ENCODE assay signal across 13 cellular contexts in the genomic region with DNA sequence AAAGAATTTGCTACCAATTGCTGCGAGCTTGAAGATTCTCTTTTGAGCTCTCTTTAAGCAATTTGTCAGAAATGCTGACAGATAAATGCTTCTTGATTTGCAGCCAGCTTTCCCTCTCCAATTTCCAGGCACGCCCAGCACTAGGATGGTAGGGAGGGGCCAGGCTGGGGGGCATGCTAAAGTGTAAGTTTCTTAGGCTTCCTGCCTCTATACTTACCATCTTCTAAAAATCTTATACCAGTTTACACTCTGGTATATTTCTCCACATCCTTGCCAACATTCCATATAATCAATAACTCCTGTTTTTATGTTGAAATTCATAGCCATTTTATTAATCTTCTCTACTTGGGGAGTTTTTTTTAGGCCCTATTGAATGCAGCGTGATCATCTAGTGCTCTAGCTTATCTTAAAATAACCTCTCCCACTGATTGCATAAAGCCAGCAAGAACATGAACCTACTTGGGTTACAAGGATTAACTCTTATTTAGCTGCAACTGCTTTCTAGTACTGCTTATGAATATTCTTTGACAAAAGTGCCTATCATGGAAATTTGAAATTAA. TPM values are rescaled to one million over a fixed set of nuclear protein-coding genes. Genes with fewer than 3 reads are reported as not detected.
DNase-seq lines count a peak whose midpoint lies in the region; TF ChIP-seq lines count a peak whose summit lies in the region.
"Had no signal": no experiment of that assay in that cellular context is flagged by ENCODE, and none has a peak within 500 bp of the region (broad histone marks: within the 10 kb centered on the region; RNA-seq: fewer than 3 reads in every experiment).

No MANE protein-coding gene starts in this region.

- H3K4me1 ChIP-seq in osteoblast (ENCODE audit: insufficient read depth, low read length): peaks cover 4% of the 10 kb centered on the region
- no peaks in the 10 kb centered on the region for H3K4me1 ChIP-seq in CD4-positive, alpha-beta memory T cell (ENCODE audit: insufficient read depth, low read length)

- H3K27me3 ChIP-seq in osteoblast (ENCODE audit: insufficient read depth, low read length): no peaks in the 10 kb centered on the region
- H3K27me3 ChIP-seq in CD4-positive, alpha-beta memory T cell (ENCODE audit: insufficient read depth, low read length): no peaks in the 10 kb centered on the region
- H3K27me3 ChIP-seq: neutrophil had no signal

- no peak overlapping the region for H3K4me3 Mint-ChIP-seq in CD4-positive, alpha-beta memory T cell
- no peak overlapping the region for H3K4me3 Mint-ChIP-seq in CD14-positive monocyte
- H3K4me3 Mint-ChIP-seq: WTC11 had no signal

- H3K4me2 ChIP-seq in osteoblast (ENCODE audit: insufficient read depth, low read length): no peak overlapping the region

- no peak overlapping the region for H3K27ac ChIP-seq in osteoblast (ENCODE audit: low read depth, low read length)
- H3K27ac ChIP-seq in CD4-positive, alpha-beta memory T cell (ENCODE audit: low read depth, low read length): no peak overlapping the region
- H3K27ac ChIP-seq: neutrophil had no signal

- intact Hi-C loops in CD4-positive, alpha-beta memory T cell (cut with micrococcal nuclease): no loop called here
- intact Hi-C loops in CD14-positive monocyte (cut with micrococcal nuclease): no loop called here

- peaks cover 0 to 1% of the 10 kb centered on the region in 2 donors for H3K36me3 Mint-ChIP-seq in CD4-positive, alpha-beta memory T cell
- H3K36me3 Mint-ChIP-seq in CD14-positive monocyte: peaks cover 2 to 6% of the 10 kb centered on the region in 2 donors
- H3K36me3 Mint-ChIP-seq: WTC11 had no signal

- no peaks in the 10 kb centered on the region for H3K9me3 ChIP-seq in osteoblast (ENCODE audit: low read depth, low read length)
- H3K9me3 ChIP-seq in CD4-positive, alpha-beta memory T cell (ENCODE audit: control insufficient read depth in 1 of 2, low read length in 2 of 2): no peaks in the 10 kb centered on the region
- H3K9me3 ChIP-seq: neutrophil had no signal

- TF ChIP-seq CTCF in osteoblast (IDR thresholded peaks at IDR 0.05; ENCODE audit: extremely low read depth, low read depth, low read length) (no peak), CD14-positive monocyte (IDR thresholded peaks at IDR 0.05) (no peak)

- H3K9me3 Mint-ChIP-seq in CD4-positive, alpha-beta memory T cell: no peaks in the 10 kb centered on the region
- peaks cover 0 to 1% (median 0%) of the 10 kb centered on the region in 7 donors for H3K9me3 Mint-ChIP-seq in CD14-positive monocyte
- H3K9me3 Mint-ChIP-seq: WTC11 had no signal

- POLR2A ChIA-PET in CD4-positive, alpha-beta memory T cell (lab: Charles Lee; ENCODE audit: partially characterized antibody): no interaction called here

- H4K20me1 ChIP-seq in osteoblast (ENCODE audit: insufficient read depth, low read length): peaks cover 8% of the 10 kb centered on the region

- no peaks in the 10 kb centered on the region for H3K27me3 Mint-ChIP-seq in CD4-positive, alpha-beta memory T cell
- H3K27me3 Mint-ChIP-seq in CD14-positive monocyte (ENCODE audit: low read depth in 3 of 3): peaks cover 0 to 2% (median 1%) of the 10 kb centered on the region in 3 donors

- no peak overlapping the region for H2AFZ ChIP-seq in osteoblast (ENCODE audit: low read length)

- peaks cover 7% of the 10 kb centered on the region for H3K79me2 ChIP-seq in osteoblast (ENCODE audit: insufficient read depth, low read length)

- no peak overlapping the region for H3K4me3 ChIP-seq in osteoblast (ENCODE audit: insufficient read depth, low read length)
- H3K4me3 ChIP-seq in CD4-positive, alpha-beta memory T cell (ENCODE audit: low read length in 2 of 2): no peak overlapping the region

- H3K4me1 Mint-ChIP-seq in CD4-positive, alpha-beta memory T cell: peaks cover 0 to 3% (median 0%) of the 10 kb centered on the region in 4 donors
- no peaks in the 10 kb centered on the region for H3K4me1 Mint-ChIP-seq in CD14-positive monocyte

- no peaks in the 10 kb centered on the region for H3K36me3 ChIP-seq in osteoblast (ENCODE audit: insufficient read depth, low read length)
- H3K36me3 ChIP-seq in CD4-positive, alpha-beta memory T cell (ENCODE audit: insufficient read depth, low read length): no peaks in the 10 kb centered on the region
- H3K36me3 ChIP-seq: neutrophil had no signal

- H3K27ac Mint-ChIP-seq in CD4-positive, alpha-beta memory T cell: no peak overlapping the region
- no peak overlapping the region for H3K27ac Mint-ChIP-seq in CD14-positive monocyte
- H3K27ac Mint-ChIP-seq: WTC11 had no signal

- CTCF ChIA-PET in CD4-positive, alpha-beta memory T cell (lab: Charles Lee; ENCODE audit: partially characterized antibody): no interaction called here

- peak; percentile 29 for DNase-seq in DMS53 treated with DMSO at 0.1 percent for 48 hours (lab: John Stamatoyannopoulos, UW; ENCODE audit: unreplicated experiment)
- DNase-seq in NCI-H226: peak; percentile 61
- peak; percentile 49 for DNase-seq in fibroblast of peridontal ligament (ENCODE audit: extremely low read depth)
- peak; percentile 19 for DNase-seq in osteoblast (ENCODE audit: insufficient read length, low spot score, missing footprints)
- no peak for DNase-seq in cerebellar cortex (ENCODE audit: low spot score)
- DNase-seq in CD4-positive, alpha-beta memory T cell: no peak
- no peak for DNase-seq in NCI-H187 (lab: John Stamatoyannopoulos, UW)
- no peak for DNase-seq in CD14-positive monocyte (ENCODE audit: low spot score)
- DNase-seq: NCI-H526 had no signal

RNA-seq across cellular contexts. Expression of gene ACSF2, which starts 17.6 kb away (rescaled TPM):
- 60.1 and 63.0 TPM in 2 replicates for total RNA-seq in osteoblast
- 10 to 100 TPM; 20.8 to 24.8 TPM for total RNA-seq in CD4-positive, alpha-beta memory T cell
- 1 to 10 TPM; 1.7 to 2.4 TPM for polyA plus RNA-seq in CD4-positive, alpha-beta memory T cell
- polyA plus RNA-seq in CD14-positive monocyte: 1 to 10 TPM; 2.8 to 5.5 TPM

RNA-seq across cellular contexts. Expression of gene CHAD, which starts 25.1 kb away (rescaled TPM):
- not detected in 2 replicates for total RNA-seq in osteoblast
- total RNA-seq in CD4-positive, alpha-beta memory T cell: not detected
- under 1 TPM in 1 of 2 donors, not detected in 1; 0.64 TPM for polyA plus RNA-seq in CD4-positive, alpha-beta memory T cell
- polyA plus RNA-seq in CD14-positive monocyte: not detected
- total RNA-seq: SK-MEL-5 had no signal
- polyA plus RNA-seq: BJ had no signal

RNA-seq across cellular contexts. Expression of gene RSAD1, which starts 35.1 kb away (rescaled TPM):
- 23.9 and 26.5 TPM in 2 replicates for total RNA-seq in osteoblast
- 10 to 100 TPM; 81.1 to 86.0 TPM for total RNA-seq in CD4-positive, alpha-beta memory T cell
- polyA plus RNA-seq in CD4-positive, alpha-beta memory T cell: 10 to 100 TPM; 58.3 to 72.8 TPM
- polyA plus RNA-seq in CD14-positive monocyte: 10 to 100 TPM; 20.6 to 21.2 TPM

RNA-seq across cellular contexts. Expression of gene LRRC59, which starts 46.2 kb away (rescaled TPM):
- 121 and 125 TPM in 2 replicates for total RNA-seq in osteoblast
- 10 to 100 TPM; 30.3 to 30.7 TPM for total RNA-seq in CD4-positive, alpha-beta memory T cell
- polyA plus RNA-seq in CD4-positive, alpha-beta memory T cell: 10 to 100 TPM; 17.8 to 23.9 TPM
- 10 to 100 TPM; 45.7 to 48.9 TPM for polyA plus RNA-seq in CD14-positive monocyte

Comparison
In these comparisons a context has a peak if more than half of its experiments do, and no peak if none do; other contexts are left out.
1. DNase-seq: peak in DMS53 treated with DMSO at 0.1 percent for 48 hours (single experiment), NCI-H226 (single experiment), fibroblast of peridontal ligament (single experiment) and osteoblast (single experiment); none in cerebellar cortex (single experiment), CD4-positive, alpha-beta memory T cell (0 of 5), NCI-H187 (0 of 2) and CD14-positive monocyte (single experiment).